23 cellular contexts compared by ENCODE assay signal in genomic region chr19:7844405-7844804, GRCh38. TPM values are rescaled to one million over a fixed set of nuclear protein-coding genes. Genes with fewer than 3 reads are reported as not detected.
DNase-seq lines count a peak whose midpoint lies in the region; ATAC-seq and TF ChIP-seq lines count a peak whose summit lies in the region.
"Had no signal": no experiment of that assay in that cellular context is flagged by ENCODE, and none has a peak within 500 bp of the region (broad histone marks: within the 10 kb centered on the region; RNA-seq: fewer than 3 reads in every experiment).

No MANE protein-coding gene starts in this region.

- H3K9me3 ChIP-seq in cardiac muscle cell (ENCODE audit: low read depth), result no peaks in the 10 kb centered on the region
- H3K9me3 ChIP-seq: BLaER1 had no signal

- ATAC-seq in Right ventricle myocardium superior (ENCODE audit: poor library complexity) (no peak), HG03135 (IDR thresholded peaks at IDR 0.05; ENCODE audit: unreplicated experiment) (no peak)
- ATAC-seq: CD8-positive, alpha-beta T cell had no signal

- H3K4me1 ChIP-seq in cardiac muscle cell (ENCODE audit: low read depth), result peaks cover 13% of the 10 kb centered on the region

- intact Hi-C loops in Right ventricle myocardium superior (cut with DNase I), result no loop called here

- H3K27me3 ChIP-seq in cardiac muscle cell, result no peaks in the 10 kb centered on the region
- H3K27me3 ChIP-seq: BLaER1 had no signal

- CTCF ChIA-PET in RWPE1 (lab: Yijun Ruan, JAX), result no interaction called here

- no peak for DNase-seq in cardiac muscle cell (ENCODE audit: low read depth in 1 of 2, low spot score in 1 of 2)
- no peak for DNase-seq in Right ventricle myocardium superior
- no peak for DNase-seq in RWPE1 (ENCODE audit: low spot score)
- DNase-seq in left kidney (ENCODE audit: low read depth, low spot score), result peak; percentile 15
- DNase-seq in mucosa of gallbladder (ENCODE audit: low spot score), result no peak
- no peak for DNase-seq in NCI-H1092 treated with DMSO at 0.1 percent for 48 hours (lab: John Stamatoyannopoulos, UW)
- DNase-seq: 8988T; CD8-positive, alpha-beta T cell; COR-L47; DMS 273 treated with DMSO at 0.1 percent for 48 hours; DMS53; DND-41; EL; GM23248; HCEC 1CT had no signal

- no peaks in the 10 kb centered on the region for H3K36me3 ChIP-seq in cardiac muscle cell
- H3K36me3 ChIP-seq: BLaER1 had no signal

- POLR2A ChIA-PET in RWPE1 (lab: Yijun Ruan, JAX; ENCODE audit: low non-redundant PET), result no interaction called here

- TF ChIP-seq CTCF in cardiac muscle cell (IDR thresholded peaks at IDR 0.05; ENCODE audit: low read depth, low read length) (no peak), RWPE1 (conservative IDR thresholded peaks at IDR 0.05; ENCODE audit: low read depth) (no peak)

- no peak overlapping the region for H3K4me3 ChIP-seq in cardiac muscle cell
- H3K4me3 ChIP-seq: BLaER1, GM23248 had no signal

- H3K27ac ChIP-seq in cardiac muscle cell, result peak overlapping the region; percentile 32
- H3K27ac ChIP-seq in RWPE1, result peak overlapping the region; percentile 59; the same call in 1 of the 2 replicates
- H3K27ac ChIP-seq: BLaER1, GM23248, HL-60 had no signal

RNA-seq across cellular contexts. Expression of gene EVI5L, which starts 14.4 kb away (rescaled TPM):
- total RNA-seq in cardiac muscle cell (41.9 and 48.6 TPM in 2 replicates), Right ventricle myocardium superior (19.4 TPM), mucosa of gallbladder (23.4 TPM)
- 28.7 and 29.1 TPM in 2 replicates for polyA plus RNA-seq in cardiac muscle cell

RNA-seq across cellular contexts. Expression of gene PRR36, which starts 29.8 kb away (rescaled TPM):
- 2.0 and 6.1 TPM in 2 replicates for total RNA-seq in cardiac muscle cell
- 6.2 and 10.3 TPM in 2 replicates for polyA plus RNA-seq in cardiac muscle cell
- total RNA-seq in Right ventricle myocardium superior, result 0.08 TPM
- 1.6 TPM for total RNA-seq in mucosa of gallbladder
- total RNA-seq: GM23248, H4 had no signal
- polyA plus RNA-seq: AG04450, CD14-positive monocyte, GM23248, IgD-negative memory B cell had no signal

RNA-seq across cellular contexts. Expression of gene LRRC8E, which starts 43.9 kb away (rescaled TPM):
- total RNA-seq in cardiac muscle cell, result 2.4 and 3.5 TPM in 2 replicates
- 1.3 TPM in 1 of 2 replicates, not detected in the other for polyA plus RNA-seq in cardiac muscle cell
- total RNA-seq in Right ventricle myocardium superior, result 1.6 TPM
- total RNA-seq in mucosa of gallbladder, result 4.1 TPM
- total RNA-seq: CD8-positive, alpha-beta T cell; G401 had no signal
- polyA plus RNA-seq: CD14-positive monocyte, IgD-negative memory B cell had no signal

RNA-seq across cellular contexts. Expression of gene MAP2K7, which starts 59.3 kb away (rescaled TPM):
- 23.5 and 24.1 TPM in 2 replicates for total RNA-seq in cardiac muscle cell
- polyA plus RNA-seq in cardiac muscle cell, result 12.4 and 18.6 TPM in 2 replicates
- 27.5 TPM for total RNA-seq in Right ventricle myocardium superior
- total RNA-seq in mucosa of gallbladder, result 39.1 TPM
